35 cellular contexts compared by ENCODE assay signal in the genomic region with DNA sequence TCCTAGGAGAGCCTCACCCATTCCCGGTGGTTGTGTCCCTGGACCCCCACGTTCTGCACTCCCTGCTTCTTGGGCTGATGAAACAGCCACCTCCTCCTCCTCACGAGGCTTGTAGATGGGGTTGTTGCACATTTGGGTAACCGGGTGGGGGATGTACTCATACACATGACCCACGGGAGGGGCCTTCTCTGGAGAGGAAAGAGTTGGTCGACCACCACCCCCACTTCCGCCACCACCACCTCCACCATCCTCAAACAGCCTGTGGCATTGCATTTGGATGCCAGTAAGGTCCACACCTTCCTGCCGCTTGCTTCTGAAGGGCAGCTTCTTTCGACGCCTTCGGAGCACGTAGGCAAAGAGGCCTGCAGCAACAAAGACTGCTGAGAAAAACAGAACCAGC. TPM values are rescaled to one million over a fixed set of nuclear protein-coding genes. Genes with fewer than 3 reads are reported as not detected.
"Had no signal": no experiment of that assay in that cellular context is flagged by ENCODE, and none has a peak within 500 bp of the region (broad histone marks: within the 10 kb centered on the region; RNA-seq: fewer than 3 reads in every experiment).

No MANE protein-coding gene starts in this region.

- H3K36me3 Mint-ChIP-seq: activated CD4-positive, alpha-beta memory T cell treated with anti-CD3 and anti-CD28 coated beads for 36 hours; activated CD8-positive, alpha-beta memory T cell treated with anti-CD3 and anti-CD28 coated beads, Interleukin-2, amount 10 ng/mL, durations not matched to agents 7 days and 5 days; T-cell had no signal

- H3K36me3 ChIP-seq: WERI-Rb-1 had no signal

- H3K27ac ChIP-seq: VCaP, WERI-Rb-1 had no signal

- H3K27ac Mint-ChIP-seq: activated B cell treated with CpG ODN at 0.5 μM for 24 hours; activated CD4-positive, alpha-beta memory T cell treated with anti-CD3 and anti-CD28 coated beads for 36 hours; activated CD4-positive, alpha-beta memory T cell treated with anti-CD3 and anti-CD28 coated beads, Interleukin-2, amount 10 ng/mL, durations not matched to agents 7 days and 5 days; activated CD4-positive, alpha-beta T cell treated with anti-CD3 and anti-CD28 coated beads for 36 hours; activated CD4-positive, alpha-beta T cell treated with anti-CD3 and anti-CD28 coated beads, Interleukin-2, amount 10 ng/mL, durations not matched to agents 24 days and 14 days; activated CD4-positive, alpha-beta T cell treated with anti-CD3 and anti-CD28 coated beads, Interleukin-2, amount 10 ng/mL, durations not matched to agents 7 days and 5 days; activated CD8-positive, alpha-beta memory T cell treated with anti-CD3 and anti-CD28 coated beads, Interleukin-2, amount 10 ng/mL, durations not matched to agents 7 days and 5 days; activated CD8-positive, alpha-beta T cell treated with anti-CD3 and anti-CD28 coated beads for 36 hours; activated CD8-positive, alpha-beta T cell treated with anti-CD3 and anti-CD28 coated beads, Interleukin-2, amount 10 ng/mL, durations not matched to agents 7 days and 5 days; T-cell; T-helper 1 cell treated with Interleukin-12 subunit alpha and Interleukin-12 subunit beta and Interleukin-4 antibody, amounts not matched to agents 30 μg/mL and 1 μg/mL, for 36 hours; T-helper 17 cell; T-helper 2 cell treated with Interferon-gamma antibody and Interleukin-4, amounts not matched to agents 5 μg/mL and 100 μg/mL, for 36 hours; WTC11 had no signal

- DNase-seq: activated B cell treated with CpG ODN at 0.5 μM for 24 hours; activated CD4-positive, alpha-beta memory T cell treated with anti-CD3 and anti-CD28 coated beads for 36 hours; activated CD4-positive, alpha-beta memory T cell treated with anti-CD3 and anti-CD28 coated beads, Interleukin-2, amount 10 ng/mL, durations not matched to agents 7 days and 5 days; activated CD4-positive, alpha-beta T cell treated with anti-CD3 and anti-CD28 coated beads for 1 hour; activated CD4-positive, alpha-beta T cell treated with anti-CD3 and anti-CD28 coated beads for 36 hours; activated CD4-positive, alpha-beta T cell treated with anti-CD3 and anti-CD28 coated beads for 4 hours; activated CD4-positive, alpha-beta T cell treated with anti-CD3 and anti-CD28 coated beads for 48 hours; activated CD4-positive, alpha-beta T cell treated with anti-CD3 and anti-CD28 coated beads, Interleukin-2, amount 10 ng/mL, durations not matched to agents 24 days and 14 days; activated CD4-positive, alpha-beta T cell treated with anti-CD3 and anti-CD28 coated beads, Interleukin-2, amount 10 ng/mL, durations not matched to agents 7 days and 5 days; activated CD4-positive, alpha-beta T cell treated with anti-CD3 and anti-CD28 coated beads, Interleukin-2, amount 50 U/mL, for 1 hour; activated CD4-positive, alpha-beta T cell treated with anti-CD3 and anti-CD28 coated beads, Interleukin-2, amount 50 U/mL, for 4 hours; activated CD4-positive, alpha-beta T cell treated with anti-CD3 and anti-CD28 coated beads, Interleukin-2, amount 50 U/mL, for 48 hours; activated CD4-positive, CD25-positive, alpha-beta regulatory T cell; activated CD4-positive, CD25-positive, alpha-beta regulatory T cell treated with anti-CD3 and anti-CD28 coated beads, Interleukin-2, amount 50 U/mL, for 72 hours; activated CD8-positive, alpha-beta memory T cell treated with anti-CD3 and anti-CD28 coated beads for 24 hours; activated CD8-positive, alpha-beta memory T cell treated with anti-CD3 and anti-CD28 coated beads, Interleukin-2, amount 10 ng/mL, durations not matched to agents 7 days and 5 days; activated CD8-positive, alpha-beta memory T cell treated with anti-CD3 and anti-CD28 coated beads, Interleukin-2, amount 50 U/mL, for 4 hours; activated CD8-positive, alpha-beta memory T cell treated with anti-CD3 and anti-CD28 coated beads, Interleukin-2, amount 50 U/mL, for 48 hours; activated CD8-positive, alpha-beta T cell treated with anti-CD3 and anti-CD28 coated beads for 36 hours; activated CD8-positive, alpha-beta T cell treated with anti-CD3 and anti-CD28 coated beads, Interleukin-2, amount 10 ng/mL, durations not matched to agents 7 days and 5 days; activated T-cell treated with anti-CD3 and anti-CD28 coated beads for 4 hours; T-cell; T-helper 1 cell; T-helper 17 cell; T-helper 9 cell; T1000; WERI-Rb-1 had no signal

- ATAC-seq: activated CD4-positive, alpha-beta T cell treated with anti-CD3 and anti-CD28 coated beads for 36 hours; activated CD4-positive, CD25-positive, alpha-beta regulatory T cell treated with anti-CD3 and anti-CD28 coated beads, Interleukin-2, amount 50 U/mL, for 24 hours; activated CD8-positive, alpha-beta memory T cell treated with anti-CD3 and anti-CD28 coated beads, Interleukin-2, amount 10 ng/mL, durations not matched to agents 7 days and 5 days; activated CD8-positive, alpha-beta T cell treated with anti-CD3 and anti-CD28 coated beads for 36 hours; activated CD8-positive, alpha-beta T cell treated with anti-CD3 and anti-CD28 coated beads, Interleukin-2, amount 10 ng/mL, durations not matched to agents 7 days and 5 days; T-cell; T-helper 17 cell; WTC11 had no signal

- H3K4me3 Mint-ChIP-seq: activated B cell treated with CpG ODN at 0.5 μM for 24 hours; activated CD4-positive, alpha-beta memory T cell treated with anti-CD3 and anti-CD28 coated beads for 36 hours; activated CD4-positive, alpha-beta memory T cell treated with anti-CD3 and anti-CD28 coated beads, Interleukin-2, amount 10 ng/mL, durations not matched to agents 7 days and 5 days; activated CD4-positive, alpha-beta T cell treated with anti-CD3 and anti-CD28 coated beads for 36 hours; activated CD4-positive, alpha-beta T cell treated with anti-CD3 and anti-CD28 coated beads, Interleukin-2, amount 10 ng/mL, durations not matched to agents 24 days and 14 days; activated CD4-positive, alpha-beta T cell treated with anti-CD3 and anti-CD28 coated beads, Interleukin-2, amount 10 ng/mL, durations not matched to agents 7 days and 5 days; activated CD8-positive, alpha-beta memory T cell treated with anti-CD3 and anti-CD28 coated beads, Interleukin-2, amount 10 ng/mL, durations not matched to agents 7 days and 5 days; activated CD8-positive, alpha-beta T cell treated with anti-CD3 and anti-CD28 coated beads for 36 hours; activated CD8-positive, alpha-beta T cell treated with anti-CD3 and anti-CD28 coated beads, Interleukin-2, amount 10 ng/mL, durations not matched to agents 7 days and 5 days; T-cell; T-helper 1 cell treated with Interleukin-12 subunit alpha and Interleukin-12 subunit beta and Interleukin-4 antibody, amounts not matched to agents 30 μg/mL and 1 μg/mL, for 36 hours; T-helper 17 cell; T-helper 2 cell treated with Interferon-gamma antibody and Interleukin-4, amounts not matched to agents 5 μg/mL and 100 μg/mL, for 36 hours; WTC11 had no signal

- H3K9me3 Mint-ChIP-seq: activated B cell treated with CpG ODN at 0.5 μM for 24 hours; activated CD4-positive, alpha-beta memory T cell treated with anti-CD3 and anti-CD28 coated beads for 36 hours; activated CD4-positive, alpha-beta memory T cell treated with anti-CD3 and anti-CD28 coated beads, Interleukin-2, amount 10 ng/mL, durations not matched to agents 7 days and 5 days; activated CD4-positive, alpha-beta T cell treated with anti-CD3 and anti-CD28 coated beads, Interleukin-2, amount 10 ng/mL, durations not matched to agents 24 days and 14 days; activated CD4-positive, alpha-beta T cell treated with anti-CD3 and anti-CD28 coated beads, Interleukin-2, amount 10 ng/mL, durations not matched to agents 7 days and 5 days; activated CD8-positive, alpha-beta T cell treated with anti-CD3 and anti-CD28 coated beads for 36 hours; T-cell; T-helper 1 cell treated with Interleukin-12 subunit alpha and Interleukin-12 subunit beta and Interleukin-4 antibody, amounts not matched to agents 30 μg/mL and 1 μg/mL, for 36 hours; T-helper 2 cell treated with Interferon-gamma antibody and Interleukin-4, amounts not matched to agents 5 μg/mL and 100 μg/mL, for 36 hours; WTC11 had no signal

- H3K4me1 Mint-ChIP-seq: activated B cell treated with CpG ODN at 0.5 μM for 24 hours; activated CD4-positive, alpha-beta memory T cell treated with anti-CD3 and anti-CD28 coated beads, Interleukin-2, amount 10 ng/mL, durations not matched to agents 7 days and 5 days; activated CD4-positive, alpha-beta T cell treated with anti-CD3 and anti-CD28 coated beads for 36 hours; activated CD4-positive, alpha-beta T cell treated with anti-CD3 and anti-CD28 coated beads, Interleukin-2, amount 10 ng/mL, durations not matched to agents 24 days and 14 days; activated CD4-positive, alpha-beta T cell treated with anti-CD3 and anti-CD28 coated beads, Interleukin-2, amount 10 ng/mL, durations not matched to agents 7 days and 5 days; activated CD8-positive, alpha-beta memory T cell treated with anti-CD3 and anti-CD28 coated beads, Interleukin-2, amount 10 ng/mL, durations not matched to agents 7 days and 5 days; T-cell had no signal

RNA-seq across cellular contexts. Expression of a gene that starts 7.7 kb away (rescaled TPM):
- total RNA-seq: activated B cell treated with CpG ODN at 0.5 μM for 24 hours; activated CD4-positive, alpha-beta memory T cell treated with anti-CD3 and anti-CD28 coated beads for 36 hours; activated CD4-positive, alpha-beta memory T cell treated with anti-CD3 and anti-CD28 coated beads, Interleukin-2, amount 10 ng/mL, durations not matched to agents 7 days and 5 days; activated CD4-positive, alpha-beta T cell treated with anti-CD3 and anti-CD28 coated beads for 36 hours; activated CD4-positive, alpha-beta T cell treated with anti-CD3 and anti-CD28 coated beads, Interleukin-2, amount 10 ng/mL, durations not matched to agents 24 days and 14 days; activated CD4-positive, alpha-beta T cell treated with anti-CD3 and anti-CD28 coated beads, Interleukin-2, amount 10 ng/mL, durations not matched to agents 7 days and 5 days; activated CD8-positive, alpha-beta memory T cell treated with anti-CD3 and anti-CD28 coated beads for 36 hours; activated CD8-positive, alpha-beta memory T cell treated with anti-CD3 and anti-CD28 coated beads, Interleukin-2, amount 10 ng/mL, durations not matched to agents 7 days and 5 days; activated CD8-positive, alpha-beta T cell treated with anti-CD3 and anti-CD28 coated beads for 36 hours; activated CD8-positive, alpha-beta T cell treated with anti-CD3 and anti-CD28 coated beads, Interleukin-2, amount 10 ng/mL, durations not matched to agents 7 days and 5 days; T-cell; T-helper 1 cell treated with Interleukin-12 subunit alpha and Interleukin-12 subunit beta and Interleukin-4 antibody, amounts not matched to agents 30 ng/mL and 1 ng/mL, for 36 hours; T-helper 17 cell; T-helper 2 cell treated with Interferon-gamma antibody and Interleukin-4, amounts not matched to agents 100 ng/mL and 5 ng/mL, for 36 hours had no signal
